15 cellular contexts compared by ENCODE assay signal in genomic region chr10:4607681-4608080, GRCh38.
DNase-seq lines count a peak whose midpoint lies in the region; ATAC-seq and TF ChIP-seq lines count a peak whose summit lies in the region.
"Had no signal": no experiment of that assay in that cellular context is flagged by ENCODE, and none has a peak within 500 bp of the region (broad histone marks: within the 10 kb centered on the region; RNA-seq: fewer than 3 reads in every experiment).

No MANE protein-coding gene starts in this region.

- no peak overlapping the region for H2BK20ac ChIP-seq in IMR-90 (ENCODE audit: low read depth, low read length)

- dilution Hi-C loops in IMR-90 (cut with HindIII; ENCODE audit: low sequenced_read_pairs, unreplicated experiment) = no loop called here

- no peaks in the 10 kb centered on the region for H3K36me3 Mint-ChIP-seq in memory B cell
- H3K36me3 Mint-ChIP-seq: CD14-positive monocyte; CD8-positive, alpha-beta T cell had no signal

- no peak overlapping the region for H3K4me3 Mint-ChIP-seq in memory B cell
- H3K4me3 Mint-ChIP-seq: CD14-positive monocyte; CD8-positive, alpha-beta T cell had no signal

- no peaks in the 10 kb centered on the region for H3K4me1 ChIP-seq in IMR-90 (ENCODE audit: control insufficient read depth, insufficient read depth, low read length)
- H3K4me1 ChIP-seq: A549 had no signal

- H3K36me3 ChIP-seq in IMR-90 (ENCODE audit: control insufficient read depth, insufficient read depth, low read length) = no peaks in the 10 kb centered on the region

- intact Hi-C loops in IMR-90 (cut with micrococcal nuclease) = no loop called here

- in situ Hi-C loops in IMR-90 (cut with MboI; ENCODE audit: low sequenced_read_pairs) = no loop called here

- no peak overlapping the region for H3K23ac ChIP-seq in IMR-90 (ENCODE audit: low read depth, low read length)

- peak overlapping the region; percentile 25 for H2AK9ac ChIP-seq in IMR-90 (replicated peaks; ENCODE audit: low read depth, low read length, poor library complexity)

- no peak overlapping the region for H4K8ac ChIP-seq in IMR-90 (ENCODE audit: low read depth in 2 of 2, low read length in 2 of 2)

- POLR2A ChIA-PET in IMR-90 (lab: Charles Lee; ENCODE audit: unreplicated experiment) = no interaction called here

- H3K56ac ChIP-seq in IMR-90 (ENCODE audit: extremely low read depth, insufficient read depth, low read length) = no peak overlapping the region

- H2BK5ac ChIP-seq in IMR-90 (ENCODE audit: low read depth, low read length, poor library complexity, severe bottlenecking) = no peak overlapping the region

- no peak overlapping the region for H2BK120ac ChIP-seq in IMR-90 (ENCODE audit: low read depth, low read length)

- H3K4me3 ChIP-seq in IMR-90 (ENCODE audit: insufficient read depth, low read depth, low read length) = no peak overlapping the region
- H3K4me3 ChIP-seq: A549 had no signal

- H3K9ac ChIP-seq in IMR-90 (ENCODE audit: low read depth, low read length) = no peak overlapping the region

- no peak for DNase-seq in IMR-90
- peak; percentile 19 for DNase-seq in NCI-H2227 (lab: John Stamatoyannopoulos, UW; ENCODE audit: unreplicated experiment)
- DNase-seq in RPMI8226 = peak; percentile 52
- DNase-seq in memory B cell (ENCODE audit: low spot score in 2 of 2) = no peak
- no peak for DNase-seq in stimulated activated naive CD4-positive, alpha-beta T cell (lab: John Stamatoyannopoulos, UW)
- no peak for DNase-seq in AML-193 (lab: John Stamatoyannopoulos, UW)
- DNase-seq: CD8-positive, alpha-beta T cell; COR-L47; DND-41; GDM1 had no signal

- H3K4me1 Mint-ChIP-seq in memory B cell = no peaks in the 10 kb centered on the region
- H3K4me1 Mint-ChIP-seq: CD14-positive monocyte had no signal

- no peak overlapping the region for H2AK5ac ChIP-seq in IMR-90 (ENCODE audit: low read depth, low read length)

- no peaks in the 10 kb centered on the region for H3K27me3 ChIP-seq in IMR-90 (ENCODE audit: control insufficient read depth, insufficient read depth, low read length)

- H2AFZ ChIP-seq in IMR-90 (replicated peaks; ENCODE audit: low read length, poor library complexity) = no peak overlapping the region

- H3K27me3 Mint-ChIP-seq in memory B cell = no peaks in the 10 kb centered on the region

- no peaks in the 10 kb centered on the region for H3K79me1 ChIP-seq in IMR-90 (ENCODE audit: low read depth in 1 of 2, low read length in 2 of 2)

- ATAC-seq in IMR-90 (ENCODE audit: low read depth) (no peak), memory B cell (ENCODE audit: low read depth) (no peak), HG03097 (IDR thresholded peaks at IDR 0.05; ENCODE audit: low FRiP score, unreplicated experiment) (no peak), GM21390 (IDR thresholded peaks at IDR 0.05; ENCODE audit: unreplicated experiment) (no peak)
- ATAC-seq: A549; CD8-positive, alpha-beta T cell; HCT116 had no signal

- no peak for TF ChIP-seq CTCF in IMR-90 (conservative IDR thresholded peaks at IDR 0.05; ENCODE audit: low read depth, low read length)

- H3K14ac ChIP-seq in IMR-90 (replicated peaks; ENCODE audit: low read depth, low read length) = no peak overlapping the region

- no peaks in the 10 kb centered on the region for H3K9me1 ChIP-seq in IMR-90 (ENCODE audit: insufficient read depth, low read length)

- no peak overlapping the region for H2BK15ac ChIP-seq in IMR-90 (ENCODE audit: low read depth, low read length)

- H3K27ac Mint-ChIP-seq in memory B cell = peak overlapping the region; percentile 2
- H3K27ac Mint-ChIP-seq: CD8-positive, alpha-beta T cell had no signal

- no peak for TF ChIP-seq RAD21 in IMR-90 (IDR thresholded peaks at IDR 0.05; ENCODE audit: low read length)

- no TSS peak for BruUV-seq in IMR-90 (replicated peaks; lab: Mats Ljungman, UMichigan)

- H4K20me1 ChIP-seq in IMR-90 (ENCODE audit: insufficient read depth, low read length) = no peaks in the 10 kb centered on the region

- H3K18ac ChIP-seq in IMR-90 (ENCODE audit: low read depth, low read length) = no peak overlapping the region

- H3K4ac ChIP-seq in IMR-90 (ENCODE audit: low read depth, low read length) = no peak overlapping the region

- H4K91ac ChIP-seq in IMR-90 (ENCODE audit: insufficient read depth, low read depth, low read length) = no peak overlapping the region

- 69% methylated on average over 6 of the region's 13 CpGs; no CpG with 5 or more reads in 1 of the 2 experiments for WGBS in IMR-90 (ENCODE audit: extremely low coverage in 2 of 2, insufficient read length in 1 of 2), 2 experiments

- no peaks in the 10 kb centered on the region for H3K9me3 ChIP-seq in IMR-90 (ENCODE audit: control insufficient read depth, insufficient read depth, low read length)
- H3K9me3 ChIP-seq: A549 had no signal

- TF ChIP-seq POLR2A in IMR-90 (IDR thresholded peaks at IDR 0.05; ENCODE audit: low read depth, low read length) = no peak

- CTCF ChIA-PET in IMR-90 (lab: Yijun Ruan, JAX) = no interaction called here

- H3K4me2 ChIP-seq in IMR-90 (ENCODE audit: low read depth, low read length) = no peak overlapping the region
- H3K4me2 ChIP-seq: A549 had no signal

- H3K27ac ChIP-seq in IMR-90 (ENCODE audit: insufficient read depth, low read length) = no peak overlapping the region
- H3K27ac ChIP-seq: A549 had no signal

- H4K5ac ChIP-seq in IMR-90 (ENCODE audit: low read depth, low read length) = no peak overlapping the region

- H3K9me3 Mint-ChIP-seq in memory B cell = no peaks in the 10 kb centered on the region
- H3K9me3 Mint-ChIP-seq: CD8-positive, alpha-beta T cell had no signal

TF ChIP-seq in IMR-90, 13 proteins besides CTCF, POLR2A, EP300 and RAD21:
- TF ChIP-seq MXI1 (IDR thresholded peaks at IDR 0.05; ENCODE audit: borderline replicate concordance, low read depth, low read length) = no peak
- no peak for TF ChIP-seq FOS (IDR thresholded peaks at IDR 0.05; ENCODE audit: low read depth, low read length)
- no peak for TF ChIP-seq MAZ (IDR thresholded peaks at IDR 0.05; ENCODE audit: borderline replicate concordance, low read depth, low read length)
- TF ChIP-seq CHD1 (IDR thresholded peaks at IDR 0.05; ENCODE audit: low read depth, low read length) = no peak
- no peak for TF ChIP-seq SMC3 (IDR thresholded peaks at IDR 0.05; ENCODE audit: low read depth, low read length)
TF ChIP-seq in IMR-90: peak in this region for 0.

Comparison
In these comparisons a context has a peak if more than half of its experiments do, and no peak if none do; other contexts are left out.
1. DNase-seq: peak in NCI-H2227 (single experiment) and RPMI8226 (single experiment); none in IMR-90 (single experiment), memory B cell (0 of 2), stimulated activated naive CD4-positive, alpha-beta T cell (0 of 6) and AML-193 (0 of 2).